ENCODE assay signal across 15 cellular contexts in the genomic region with DNA sequence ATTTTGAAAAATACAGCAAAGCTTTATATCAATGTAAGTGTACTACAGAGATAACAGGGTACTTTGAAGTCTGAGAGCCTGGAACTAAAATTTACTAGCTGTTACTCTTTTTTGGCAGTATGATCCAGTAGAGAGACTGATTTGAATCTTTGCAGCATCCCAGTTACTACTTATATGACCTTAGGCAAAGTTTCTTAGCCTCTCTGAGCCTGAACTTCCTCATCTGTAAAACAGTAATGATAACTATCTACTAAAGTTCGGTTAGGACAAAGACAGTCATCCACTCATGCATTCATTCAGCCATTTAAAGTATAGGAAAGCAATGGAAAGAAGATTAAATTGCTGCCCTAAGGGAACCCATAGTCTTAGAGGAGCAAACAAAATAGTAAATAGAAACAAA.
"Had no signal": no experiment of that assay in that cellular context is flagged by ENCODE, and none has a peak within 500 bp of the region (broad histone marks: within the 10 kb centered on the region; RNA-seq: fewer than 3 reads in every experiment).

No MANE protein-coding gene starts in this region.

- H3K36me3 Mint-ChIP-seq: brain had no signal

- ATAC-seq: activated naive CD4-positive, alpha-beta T cell treated with anti-CD3 and anti-CD28 coated beads, Interleukin-2, amount 50 U/mL, for 72 hours; left ventricle myocardium superior; upper lobe of right lung had no signal

- H3K4me3 Mint-ChIP-seq: activated CD4-positive, alpha-beta T cell treated with anti-CD3 and anti-CD28 coated beads, Interleukin-2, amount 10 ng/mL, durations not matched to agents 7 days and 5 days; dendritic cell treated with granulocyte-macrophage colony-stimulating factor and Interleukin-4, amounts not matched to agents 40 ng/mL and 50 ng/mL, for 4 days; neural crest cell had no signal

- H3K27me3 Mint-ChIP-seq: activated CD4-positive, alpha-beta T cell treated with anti-CD3 and anti-CD28 coated beads, Interleukin-2, amount 10 ng/mL, durations not matched to agents 7 days and 5 days; brain; dendritic cell treated with granulocyte-macrophage colony-stimulating factor and Interleukin-4, amounts not matched to agents 40 ng/mL and 50 ng/mL, for 4 days had no signal

- DNase-seq: activated CD4-positive, alpha-beta T cell treated with anti-CD3 and anti-CD28 coated beads, Interleukin-2, amount 10 ng/mL, durations not matched to agents 7 days and 5 days; activated CD4-positive, CD25-positive, alpha-beta regulatory T cell; activated CD8-positive, alpha-beta memory T cell treated with anti-CD3 and anti-CD28 coated beads for 24 hours; activated effector memory CD4-positive, alpha-beta T cell treated with anti-CD3 and anti-CD28 coated beads, Interleukin-2, amount 50 U/mL, for 16 hours; amniotic stem cell; kidney; left ventricle myocardium superior; ovary; stimulated activated CD4-positive, alpha-beta T cell treated with anti-CD3 and anti-CD28 coated beads, Interleukin-2, amount 100 ng/mL, for 48 hours; stimulated activated naive CD4-positive, alpha-beta T cell treated with Interleukin-2 at 50 U/mL for 16 hours; upper lobe of right lung had no signal

- H3K4me1 Mint-ChIP-seq: neural crest cell had no signal

- H3K27ac Mint-ChIP-seq: activated CD4-positive, alpha-beta T cell treated with anti-CD3 and anti-CD28 coated beads, Interleukin-2, amount 10 ng/mL, durations not matched to agents 7 days and 5 days; activated naive CD4-positive, alpha-beta T cell treated with anti-CD3 and anti-CD28 coated beads, Interleukin-2, amount 50 U/mL, for 72 hours; dendritic cell treated with granulocyte-macrophage colony-stimulating factor and Interleukin-4, amounts not matched to agents 40 ng/mL and 50 ng/mL, for 4 days had no signal

- H3K9me3 Mint-ChIP-seq: activated CD4-positive, alpha-beta T cell treated with anti-CD3 and anti-CD28 coated beads, Interleukin-2, amount 10 ng/mL, durations not matched to agents 7 days and 5 days; activated naive CD4-positive, alpha-beta T cell treated with anti-CD3 and anti-CD28 coated beads, Interleukin-2, amount 50 U/mL, for 72 hours; brain; dendritic cell treated with granulocyte-macrophage colony-stimulating factor and Interleukin-4, amounts not matched to agents 40 ng/mL and 50 ng/mL, for 4 days; neural crest cell had no signal
